Comparison of ENCODE assay signal across 16 cellular contexts in the genomic region with DNA sequence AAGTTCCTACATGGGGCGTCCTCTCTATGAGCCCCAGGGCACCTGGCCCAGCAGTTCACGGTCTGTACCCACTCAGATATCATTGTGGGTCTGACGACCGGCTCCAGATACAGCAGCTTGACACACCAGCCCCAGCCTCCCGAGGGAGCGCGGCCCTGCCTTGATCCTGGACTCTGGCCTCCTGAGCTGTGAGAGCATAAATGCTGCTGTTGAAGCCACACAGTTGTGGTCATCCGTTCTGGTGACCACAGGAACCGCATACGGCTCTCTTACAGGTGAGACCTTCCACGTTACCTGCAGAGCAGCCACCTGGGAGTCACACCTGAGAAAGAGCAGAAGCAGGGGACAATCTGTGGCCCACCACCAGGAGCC.
DNase-seq lines count a peak whose midpoint lies in the region; ATAC-seq, FAIRE-seq and TF ChIP-seq lines count a peak whose summit lies in the region.
"Had no signal": no experiment of that assay in that cellular context is flagged by ENCODE, and none has a peak within 500 bp of the region (broad histone marks: within the 10 kb centered on the region; RNA-seq: fewer than 3 reads in every experiment).

No MANE protein-coding gene starts in this region.

- POLR2A ChIA-PET in A549 (lab: Yijun Ruan, JAX), result interaction anchor here (0.6 to 0.9 kb wide), 2 partner anchors 10 to 229 kb away, joined by 4 to 5 read pairs; no protein-coding TSS in a partner anchor

- peak overlapping the region; percentile 83 for H3K4me2 ChIP-seq in A549

- peaks cover 13 to 88% (median 52%) of the 10 kb centered on the region in 9 donors for H3K27me3 ChIP-seq in heart left ventricle
- H3K27me3 ChIP-seq: ovary had no signal

- FAIRE-seq in A549 (lab: Jason Lieb, UNC), result no peak
- FAIRE-seq in GM12891 (lab: Jason Lieb, UNC), result no peak
- FAIRE-seq: endometrium, HTR-8/SVneo had no signal

- WGBS in A549 (ENCODE audit: missing lambda C conversion rate), result 51% methylated on average over 11 of the region's 11 CpGs
- WGBS in heart left ventricle, 4 donors, result 28 to 50% (median 46%) methylated on average over 5 to 11 of the region's 11 CpGs

- no peak for TF ChIP-seq EP300 in A549 (IDR thresholded peaks at IDR 0.05)

- peak overlapping the region in 4 of 5 experiments; percentile 71 to 87 (median 82) for H3K4me3 Mint-ChIP-seq in brain
- peak overlapping the region; percentile 31 for H3K4me3 Mint-ChIP-seq in memory B cell

- H3K36me3 ChIP-seq in heart left ventricle, result no peaks in the 10 kb centered on the region
- H3K36me3 ChIP-seq: ascending aorta, left lung, ovary, SJCRH30, upper lobe of left lung had no signal

- peaks cover 0 to 10% (median 0%) of the 10 kb centered on the region in 5 experiments for H3K9me3 Mint-ChIP-seq in brain
- no peaks in the 10 kb centered on the region for H3K9me3 Mint-ChIP-seq in memory B cell
- H3K9me3 Mint-ChIP-seq: stimulated activated naive CD8-positive, alpha-beta T cell treated with anti-CD3 and anti-CD28 coated beads, Interleukin-15, amount 100 ng/mL, for 72 hours had no signal

- H3K4me1 Mint-ChIP-seq in brain (peaks cover 39% of the 10 kb centered on the region), memory B cell (peaks cover 14% of the 10 kb centered on the region)

- peak overlapping the region; percentile 27 to 83 for H3K27ac ChIP-seq in A549
- no peak overlapping the region for H3K27ac ChIP-seq in heart left ventricle
- H3K27ac ChIP-seq: ascending aorta, left lung, ovary, SJCRH30, upper lobe of left lung had no signal

- H3K36me3 Mint-ChIP-seq in brain (no peaks in the 10 kb centered on the region), memory B cell (no peaks in the 10 kb centered on the region)

- CTCF ChIA-PET in A549 (lab: Yijun Ruan, JAX), result interaction anchor here (0.8 to 31.1 kb wide), 31 partner anchors 9 to 381 kb away, joined by 3 to 782 read pairs (median 6); partner anchors contain the start of gene RBFOX3

- H3K9me3 ChIP-seq in A549, result no peaks in the 10 kb centered on the region
- H3K9me3 ChIP-seq in heart left ventricle, result no peaks in the 10 kb centered on the region
- H3K9me3 ChIP-seq: ascending aorta, left lung, ovary, SJCRH30, upper lobe of left lung had no signal

- H3K27me3 Mint-ChIP-seq in brain, result peaks cover 27% of the 10 kb centered on the region
- peaks cover 33% of the 10 kb centered on the region for H3K27me3 Mint-ChIP-seq in memory B cell

- TF ChIP-seq RAD21 in A549 (conservative IDR thresholded peaks at IDR 0.05 in 1 of 2, IDR thresholded peaks at IDR 0.05 in 1 of 2), result no peak

- H3K4me3 ChIP-seq in A549 (no peak overlapping the region), heart left ventricle (no peak overlapping the region)
- H3K4me3 ChIP-seq: SJCRH30 had no signal

- intact Hi-C loops in heart left ventricle (cut with DNase I), result loop anchor here in 8 of 10 donors (2.0 to 10.0 kb wide), 3 partner anchors 303 to 307 kb away; no protein-coding TSS in a partner anchor

- TF ChIP-seq POLR2A in A549 (IDR thresholded peaks at IDR 0.05; ENCODE audit: low read length) (no peak), heart left ventricle (IDR thresholded peaks at IDR 0.05) (no peak), GM12891 (IDR thresholded peaks at IDR 0.05; ENCODE audit: low read depth, low read length) (no peak)

- ATAC-seq in A549 (peak; percentile 17 to 31; a peak in 4 of 6 replicates), memory B cell (ENCODE audit: low read depth) (no peak), heart left ventricle (no peak)

- H3K27ac Mint-ChIP-seq in brain, result peak overlapping the region in 4 of 5 experiments; percentile 13 to 80 (median 71)
- no peak overlapping the region for H3K27ac Mint-ChIP-seq in memory B cell

- DNase-seq in A549 (ENCODE audit: low read depth in 1 of 2, low spot score in 1 of 2), result no peak
- DNase-seq in ELF-1 (ENCODE audit: low read depth, low spot score), result peak; percentile 16
- DNase-seq in memory B cell (ENCODE audit: low spot score in 2 of 2), result no peak
- DNase-seq in GM19240 (ENCODE audit: insufficient read length, low spot score), result no peak
- no peak for DNase-seq in GM10266 (ENCODE audit: extremely low spot score)
- DNase-seq in heart left ventricle, result no peak
- no peak for DNase-seq in GM12891 (ENCODE audit: insufficient read length, low spot score)

- TF ChIP-seq CTCF in A549 (IDR thresholded peaks at IDR 0.05), result no peak
- no peak for TF ChIP-seq CTCF in brain (conservative IDR thresholded peaks at IDR 0.05)
- TF ChIP-seq CTCF in GM10266 (IDR thresholded peaks at IDR 0.05; ENCODE audit: control insufficient read depth, insufficient read depth, low read depth, missing control alignments), result no peak
- no peak for TF ChIP-seq CTCF in heart left ventricle (IDR thresholded peaks at IDR 0.05)

- peaks cover 24% of the 10 kb centered on the region for H3K4me1 ChIP-seq in A549
- H3K4me1 ChIP-seq in heart left ventricle, result peaks cover 0 to 9% (median 2%) of the 10 kb centered on the region in 12 donors
- H3K4me1 ChIP-seq: SJCRH30 had no signal

TF ChIP-seq in A549, 52 proteins besides CTCF, POLR2A, EP300 and RAD21 (continues in another document):
- TF ChIP-seq CEBPB (IDR thresholded peaks at IDR 0.05), result no peak
- no peak for TF ChIP-seq EHMT2 (IDR thresholded peaks at IDR 0.05; ENCODE audit: low read depth)
- TF ChIP-seq BCL3 (IDR thresholded peaks at IDR 0.05), result no peak
- TF ChIP-seq FOSL2 (IDR thresholded peaks at IDR 0.05), result no peak
- no peak for TF ChIP-seq FOSL2 (CRISPR knock-in tag; IDR thresholded peaks at IDR 0.05)
- TF ChIP-seq E2F6 (IDR thresholded peaks at IDR 0.05; ENCODE audit: borderline replicate concordance, low read depth), result no peak
- no peak for TF ChIP-seq HDAC2 (IDR thresholded peaks at IDR 0.05)
- TF ChIP-seq CBX8 (IDR thresholded peaks at IDR 0.05), result no peak
- TF ChIP-seq ELK1 (IDR thresholded peaks at IDR 0.05; ENCODE audit: low read depth, low read length), result no peak
- TF ChIP-seq POLR2AphosphoS2 (conservative IDR thresholded peaks at IDR 0.05; ENCODE audit: low read length), result no peak

TF ChIP-seq in GM12891, 5 proteins besides CTCF, POLR2A, EP300 and RAD21:
- no peak for TF ChIP-seq POLR2AphosphoS5 (IDR thresholded peaks at IDR 0.05; ENCODE audit: low read depth, low read length)
- TF ChIP-seq SPI1 (IDR thresholded peaks at IDR 0.05; ENCODE audit: low read depth, low read length), result no peak
- TF ChIP-seq TAF1 (IDR thresholded peaks at IDR 0.05; ENCODE audit: low read depth, low read length), result no peak
- TF ChIP-seq PAX5 (IDR thresholded peaks at IDR 0.05; ENCODE audit: insufficient read depth, low read length, severe bottlenecking), result no peak
- no peak for TF ChIP-seq POU2F2 (IDR thresholded peaks at IDR 0.05; ENCODE audit: low read depth, low read length)

Comparison
In these comparisons a context has a peak if more than half of its experiments do, and no peak if none do; other contexts are left out.
1. ATAC-seq: peak in A549 (2 of 2); none in memory B cell (single experiment) and heart left ventricle (0 of 4).
2. H3K27ac ChIP-seq: peak in A549 (2 of 2); none in heart left ventricle (0 of 12).